Comparison of ENCODE assay signal across 8 cellular contexts in genomic region chr22:17999851-18000250, GRCh38. TPM values are rescaled to one million over a fixed set of nuclear protein-coding genes. Genes with fewer than 3 reads are reported as not detected.
DNase-seq lines count a peak whose midpoint lies in the region; TF ChIP-seq lines count a peak whose summit lies in the region.

No MANE protein-coding gene starts in this region.

- no peak overlapping the region for H3K27ac ChIP-seq in muscle layer of duodenum (ENCODE audit: low read length)

- peak overlapping the region; percentile 84 to 88 (median 86) for H3K4me3 Mint-ChIP-seq in brain

- peaks cover 0 to 15% of the 10 kb centered on the region in 2 donors for H3K4me1 ChIP-seq in muscle layer of duodenum (ENCODE audit: control insufficient read depth in 1 of 2, insufficient read depth in 2 of 2, low read length in 2 of 2)

- peaks cover 41% of the 10 kb centered on the region for H3K4me1 Mint-ChIP-seq in brain

- no peaks in the 10 kb centered on the region for H3K27me3 ChIP-seq in muscle layer of duodenum (ENCODE audit: low read depth, low read length)

- H3K36me3 ChIP-seq in muscle layer of duodenum (ENCODE audit: control insufficient read depth in 1 of 2, insufficient read depth in 2 of 2, low read length in 2 of 2): no peaks in the 10 kb centered on the region

- DNase-seq in Ammon's horn (ENCODE audit: low spot score) (peak; percentile 2), HFF-Myc (ENCODE audit: extremely low read depth, low read depth) (no peak), mucosa of gallbladder (ENCODE audit: low spot score) (no peak), NCI-H128 (lab: John Stamatoyannopoulos, UW; ENCODE audit: unreplicated experiment) (no peak), superior temporal gyrus (ENCODE audit: extremely low spot score) (no peak), COR-L47 (lab: John Stamatoyannopoulos, UW) (no peak)

- H3K4me3 ChIP-seq in HFF-Myc (replicated peaks; ENCODE audit: low read depth, low read length) (peak overlapping the region; percentile 73), muscle layer of duodenum (ENCODE audit: low read depth in 1 of 2, low read length in 2 of 2) (peak overlapping the region; percentile 65 to 81)

- peaks cover 13% of the 10 kb centered on the region for H3K36me3 Mint-ChIP-seq in brain

- peaks cover 0 to 3% (median 0%) of the 10 kb centered on the region in 5 experiments for H3K9me3 Mint-ChIP-seq in brain

- no peaks in the 10 kb centered on the region for H3K9me3 ChIP-seq in muscle layer of duodenum (ENCODE audit: control insufficient read depth in 1 of 2, low read length in 2 of 2)

- H3K27me3 Mint-ChIP-seq in brain: peaks cover 8% of the 10 kb centered on the region

- peak overlapping the region; percentile 4 to 89 (median 82) for H3K27ac Mint-ChIP-seq in brain

- TF ChIP-seq CTCF in HFF-Myc (IDR thresholded peaks at IDR 0.05; ENCODE audit: low read depth, low read length, missing control alignments) (no peak), brain (conservative IDR thresholded peaks at IDR 0.05) (no peak)

RNA-seq across cellular contexts. Expression of gene MICAL3, which starts 24.5 kb away (rescaled TPM):
- polyA plus RNA-seq in brain (ENCODE audit: insufficient read depth, low read depth, low replicate concordance): 30.9 TPM
- 61.4 TPM for total RNA-seq in mucosa of gallbladder
